In genomic region chr3:49673715-49674490, GRCh38 we compare ENCODE assay signal across 8 cellular contexts.
A peak's percentile ranks its signal among the peaks of the same experiment; 100 is the strongest.
DNase-seq lines count a peak whose midpoint lies in the region; ATAC-seq and TF ChIP-seq lines count a peak whose summit lies in the region.

Gene APEH, plus strand, starts transcription at chr3:49674351. Its CDS starts 51 bp downstream, at chr3:49674402.

- peaks cover 8% of the 10 kb centered on the region for H3K36me3 Mint-ChIP-seq in memory B cell

- peak within 1 kb of the TSS; percentile 96 for H3K4me3 Mint-ChIP-seq in memory B cell

- peaks cover 20% of the 10 kb centered on the region for H3K4me1 Mint-ChIP-seq in memory B cell

- peak within 1 kb of the TSS; percentile 97 for H3K27ac Mint-ChIP-seq in memory B cell

- peak; percentile 83 for ATAC-seq in GM19324 (IDR thresholded peaks at IDR 0.05; ENCODE audit: low FRiP score, unreplicated experiment)
- ATAC-seq in HG03520 (IDR thresholded peaks at IDR 0.05; ENCODE audit: unreplicated experiment) = peak; percentile 60
- peak; percentile 82 for ATAC-seq in memory B cell (ENCODE audit: low read depth)

- DNase-seq in AG04449 (ENCODE audit: low read depth, low spot score) (peak; percentile 78), ecto neural progenitor cell (ENCODE audit: low spot score) (peak; percentile 98), memory B cell (ENCODE audit: low spot score in 2 of 2) (peak; percentile 98 to 99), NCI-H128 (lab: John Stamatoyannopoulos, UW; ENCODE audit: unreplicated experiment) (no peak)
- DNase-seq in activated CD4-positive, alpha-beta T cell treated with anti-CD3 and anti-CD28 coated beads for 48 hours = peak; percentile 99
- peak; percentile 92 for DNase-seq in stimulated activated CD8-positive, alpha-beta memory T cell treated with anti-CD3 and anti-CD28 coated beads, Interleukin-15, amount 100 ng/mL, for 1 hour (ENCODE audit: low read depth)

- no peaks in the 10 kb centered on the region for H3K27me3 Mint-ChIP-seq in memory B cell

- CTCF ChIA-PET in AG04449 (lab: Yijun Ruan, JAX) = interaction anchor here (1.2 to 5.4 kb wide), 5 partner anchors 11 to 136 kb away, joined by 3 to 441 read pairs (median 29); partner anchors contain the start of gene BSN

- H3K9me3 Mint-ChIP-seq in memory B cell = no peaks in the 10 kb centered on the region

- POLR2A ChIA-PET in AG04449 (lab: Yijun Ruan, JAX) = interaction anchor here (1.7 kb wide), 1 partner anchor 134 kb away, joined by 8 read pairs; no protein-coding TSS in a partner anchor

- H3K4me3 ChIP-seq in AG04449 (ENCODE audit: low read depth, low read length) = peak within 1 kb of the TSS; percentile 83

- no peak for TF ChIP-seq CTCF in AG04449 (IDR thresholded peaks at IDR 0.05; ENCODE audit: insufficient read depth, low read length, missing control alignments)
